8 cellular contexts compared by ENCODE assay signal in genomic region chr10:14184841-14185500, GRCh38.
DNase-seq lines count a peak whose midpoint lies in the region; ATAC-seq, FAIRE-seq and TF ChIP-seq lines count a peak whose summit lies in the region.

No MANE protein-coding gene starts in this region.

- H3K27me3 ChIP-seq in K562 (ENCODE audit: control insufficient read depth in 2 of 2, insufficient read depth in 2 of 2, low read length in 2 of 2) (peaks cover 1 to 11% of the 10 kb centered on the region in 2 experiments; a peak in 1 of 5 replicates), trophoblast cell (ENCODE audit: insufficient read depth, low read length) (no peaks in the 10 kb centered on the region)

- H3K36me3 ChIP-seq in OCI-LY7 (ENCODE audit: insufficient read depth, low read length) = no peaks in the 10 kb centered on the region
- no peaks in the 10 kb centered on the region for H3K36me3 ChIP-seq in K562 (ENCODE audit: control insufficient read depth, insufficient read depth, low read length)
- H3K36me3 ChIP-seq in trophoblast cell (ENCODE audit: control insufficient read depth in 1 of 2, insufficient read depth in 2 of 2, low read length in 2 of 2) = no peaks in the 10 kb centered on the region

- intact Hi-C loops in OCI-LY7 (cut with micrococcal nuclease; ENCODE audit: unreplicated experiment) = loop anchor here (2.0 to 10.0 kb wide), 2 partner anchors 398 to 790 kb away; no protein-coding TSS in a partner anchor
- intact Hi-C loops in K562 (cut with micrococcal nuclease) = loop anchor here (10.0 kb wide), 1 partner anchor 140 kb away; no protein-coding TSS in a partner anchor

- peak overlapping the region; percentile 53 for H3K4me2 ChIP-seq in OCI-LY7 (ENCODE audit: low read length)
- peak overlapping the region; percentile 14; the same call in 1 of the 2 replicates for H3K4me2 ChIP-seq in K562 (ENCODE audit: insufficient read depth, low read length)
- H3K4me2 ChIP-seq in trophoblast cell (ENCODE audit: low read length) = no peak overlapping the region

- no peak for TF ChIP-seq POLR2A in K562 (conservative IDR thresholded peaks at IDR 0.05)

- in situ Hi-C loops in K562 (cut with MboI) = loop anchor here (10.0 kb wide), 1 partner anchor 290 kb away; no protein-coding TSS in a partner anchor

- 46% methylated on average over 13 of the region's 13 CpGs for WGBS in K562 (ENCODE audit: insufficient coverage, low coverage, missing lambda C conversion rate)
- no CpG with 5 or more reads among the region's 13 CpGs for WGBS in trophoblast cell (ENCODE audit: extremely low coverage, insufficient coverage, insufficient read length)

- H3K14ac ChIP-seq in trophoblast cell (ENCODE audit: low read length) = no peak overlapping the region

- H3K4me1 ChIP-seq in OCI-LY7 (ENCODE audit: insufficient read depth, low read length, poor library complexity, severe bottlenecking) (peaks cover 25% of the 10 kb centered on the region), K562 (replicated peaks in 1 of 2; ENCODE audit: control insufficient read depth in 2 of 2, insufficient read depth in 2 of 2, low read length in 2 of 2) (peaks cover 5 to 41% of the 10 kb centered on the region in 2 experiments), trophoblast cell (ENCODE audit: control insufficient read depth in 1 of 2, insufficient read depth in 2 of 2, low read length in 2 of 2) (peaks cover 6% of the 10 kb centered on the region in 2 experiments)

- TF ChIP-seq CTCF in OCI-LY7 (conservative IDR thresholded peaks at IDR 0.05; ENCODE audit: low read length) (no peak), K562 (IDR thresholded peaks at IDR 0.05 in 2 of 3, conservative IDR thresholded peaks at IDR 0.05 in 1 of 3; ENCODE audit: insufficient read depth in 2 of 3, low read depth in 1 of 3, low read length in 3 of 3) (no peak)

- no peak for TF ChIP-seq RAD21 in K562 (CRISPR knock-in tag; conservative IDR thresholded peaks at IDR 0.05 in 1 of 2, IDR thresholded peaks at IDR 0.05 in 1 of 2)

- H3K18ac ChIP-seq in trophoblast cell (ENCODE audit: low read length) = no peak overlapping the region

- H2BK12ac ChIP-seq in trophoblast cell (ENCODE audit: low read length) = no peak overlapping the region

- no peak overlapping the region for H3K4ac ChIP-seq in trophoblast cell (ENCODE audit: low read depth, low read length)

- no peak overlapping the region for H2BK120ac ChIP-seq in trophoblast cell (ENCODE audit: insufficient read depth, low read length, poor library complexity)

- peaks cover 7% of the 10 kb centered on the region for H3K79me1 ChIP-seq in trophoblast cell (ENCODE audit: low read length)

- H3K9me2 ChIP-seq in OCI-LY7 (ENCODE audit: insufficient read depth, low read length) = no peaks in the 10 kb centered on the region

- H4K12ac ChIP-seq in trophoblast cell (ENCODE audit: low read depth, low read length) = no peak overlapping the region

- DNase-seq in activated T-cell treated with anti-CD3 and anti-CD28 coated beads for 24 hours (ENCODE audit: low read depth) = peak; percentile 13
- no peak for DNase-seq in activated T-cell treated with anti-CD3 and anti-CD28 coated beads for 4 hours
- peak; percentile 74 for DNase-seq in OCI-LY7 (ENCODE audit: low spot score)
- DNase-seq in K562 (ENCODE audit: extremely low read depth in 1 of 4, low spot score in 3 of 4) = peak; percentile 29 to 65 (median 42)
- DNase-seq in trophoblast cell = peak; percentile 35 to 72
- no peak for DNase-seq in medulla oblongata (ENCODE audit: extremely low spot score)
- DNase-seq in activated gamma-delta T cell (lab: John Stamatoyannopoulos, UW) = no peak

- CTCF ChIA-PET in OCI-LY7 (lab: Charles Lee; ENCODE audit: unreplicated experiment) = no interaction called here
- CTCF ChIA-PET in K562 (lab: Yijun Ruan, JAX; ENCODE audit: low intra/inter-chr PET ratio) = no interaction called here

- H2AK5ac ChIP-seq in trophoblast cell (ENCODE audit: low read length) = no peak overlapping the region

- H3K27ac ChIP-seq in OCI-LY7 (ENCODE audit: low read depth, low read length, poor library complexity, severe bottlenecking) = peak overlapping the region; percentile 48
- peak overlapping the region; percentile 84 for H3K27ac ChIP-seq in K562 (ENCODE audit: extremely low read depth, low read depth, low read length)
- no peak overlapping the region for H3K27ac ChIP-seq in trophoblast cell (ENCODE audit: low read depth, low read length)

- H3K4me3 ChIP-seq in OCI-LY7 (ENCODE audit: low read depth, low read length, poor library complexity, severe bottlenecking) (peak overlapping the region; percentile 35), K562 (no peak overlapping the region), trophoblast cell (ENCODE audit: low read depth, low read length) (no peak overlapping the region)

- H2AFZ ChIP-seq in OCI-LY7 (ENCODE audit: low read length) (peak overlapping the region; percentile 2; the same call in 1 of the 2 replicates), K562 (ENCODE audit: low read depth, low read length) (peak overlapping the region; percentile 83), trophoblast cell (ENCODE audit: insufficient read depth, low read length, poor library complexity) (no peak overlapping the region)

- peak; percentile 65 for FAIRE-seq in K562 (lab: Jason Lieb, UNC)

- H3K79me2 ChIP-seq in OCI-LY7 (ENCODE audit: insufficient read depth, low read depth, low read length) = no peaks in the 10 kb centered on the region
- H3K79me2 ChIP-seq in K562 (ENCODE audit: control insufficient read depth, insufficient read depth, low read length) = no peaks in the 10 kb centered on the region
- H3K79me2 ChIP-seq in trophoblast cell (ENCODE audit: control insufficient read depth, insufficient read depth, low read length, poor library complexity) = no peaks in the 10 kb centered on the region

- POLR2A ChIA-PET in OCI-LY7 (lab: Charles Lee) (interaction anchor here (0.6 to 2.4 kb wide), 7 partner anchors 16 to 398 kb away, joined by 3 to 6 read pairs (median 4); no protein-coding TSS in a partner anchor), K562 (lab: Yijun Ruan, JAX) (interaction anchor here (0.6 to 1.9 kb wide), 23 partner anchors 8 to 796 kb away, joined by 3 to 31 read pairs (median 4); no protein-coding TSS in a partner anchor)

- BruUV-seq in OCI-LY7 (replicated peaks; lab: Mats Ljungman, UMichigan) (no TSS peak), K562 (replicated peaks; lab: Mats Ljungman, UMichigan) (no TSS peak)

- H4K20me1 ChIP-seq in OCI-LY7 (ENCODE audit: insufficient read depth, low read length) (no peaks in the 10 kb centered on the region), K562 (replicated peaks; ENCODE audit: control insufficient read depth, insufficient read depth, low read length) (no peaks in the 10 kb centered on the region)

- H3K23ac ChIP-seq in trophoblast cell (ENCODE audit: low read length) = no peak overlapping the region

- H3K9ac ChIP-seq in K562 (ENCODE audit: insufficient read depth in 1 of 2, low read depth in 2 of 2, low read length in 2 of 2) = peak overlapping the region in 1 of 2 experiments; percentile 63; a peak in 2 of 4 replicates
- H3K9ac ChIP-seq in trophoblast cell (ENCODE audit: low read length) = no peak overlapping the region

- no peak overlapping the region for H4K91ac ChIP-seq in trophoblast cell (ENCODE audit: low read depth, low read length)

- H4K8ac ChIP-seq in trophoblast cell (ENCODE audit: low read depth, low read length) = peak overlapping the region; percentile 70

- no peaks in the 10 kb centered on the region for H3K9me3 ChIP-seq in OCI-LY7 (ENCODE audit: low read length)
- H3K9me3 ChIP-seq in K562 (replicated peaks; ENCODE audit: control insufficient read depth, insufficient read depth, low read depth, low read length) = peaks cover 4% of the 10 kb centered on the region
- H3K9me3 ChIP-seq in trophoblast cell (ENCODE audit: insufficient read depth, low read depth, low read length) = no peaks in the 10 kb centered on the region

- no peak for TF ChIP-seq EP300 in K562 (IDR thresholded peaks at IDR 0.05; ENCODE audit: low read length)

- no peaks in the 10 kb centered on the region for H3K9me1 ChIP-seq in K562 (ENCODE audit: control insufficient read depth, insufficient read depth, low read length)

- ATAC-seq in HG03066 (IDR thresholded peaks at IDR 0.05; ENCODE audit: low read depth, unreplicated experiment) (peak; percentile 66), K562 (peak; percentile 56)

- H2BK5ac ChIP-seq in trophoblast cell (ENCODE audit: low read depth, low read length, poor library complexity) = no peak overlapping the region

TF ChIP-seq in K562, 482 proteins besides CTCF, POLR2A, EP300 and RAD21 (continues in another document):
- TF ChIP-seq RNF2 (IDR thresholded peaks at IDR 0.05) = peak; percentile 98
- TF ChIP-seq ZNF24 (IDR thresholded peaks at IDR 0.05) = no peak
- no peak for TF ChIP-seq ATF1 (CRISPR knock-in tag; IDR thresholded peaks at IDR 0.05)
- TF ChIP-seq ATF1 (tag; IDR thresholded peaks at IDR 0.05) = peak; percentile 25; the same call in 1 of the 2 replicates
- TF ChIP-seq GATAD2B (IDR thresholded peaks at IDR 0.05; ENCODE audit: borderline replicate concordance) = no peak
- no peak for TF ChIP-seq TAL1 (IDR thresholded peaks at IDR 0.05)
- TF ChIP-seq SPI1 (IDR thresholded peaks at IDR 0.05; ENCODE audit: borderline replicate concordance, low read depth, low read length) = no peak
- no peak for TF ChIP-seq MTF1 (CRISPR knock-in tag; IDR thresholded peaks at IDR 0.05; ENCODE audit: borderline replicate concordance)
- no peak for TF ChIP-seq RBBP5 (IDR thresholded peaks at IDR 0.05; ENCODE audit: borderline replicate concordance, insufficient read depth, low read length, poor library complexity, severe bottlenecking)
- peak; percentile 85; the same call in 1 of the 2 replicates for TF ChIP-seq GTF2E2 (tag; IDR thresholded peaks at IDR 0.05)
- no peak for TF ChIP-seq CREBBP (IDR thresholded peaks at IDR 0.05; ENCODE audit: low read depth, low read length)
- TF ChIP-seq ZBTB12 (CRISPR knock-in tag; IDR thresholded peaks at IDR 0.05) = no peak
- peak; percentile 99 for TF ChIP-seq GTF2A2 (tag; IDR thresholded peaks at IDR 0.05)
- TF ChIP-seq EP400 (IDR thresholded peaks at IDR 0.05) = peak; percentile 42
- TF ChIP-seq ZKSCAN8 (CRISPR knock-in tag; IDR thresholded peaks at IDR 0.05) = no peak; the same call in 1 of the 2 replicates

Comparison
In these comparisons a context has a peak if more than half of its experiments do, and no peak if none do; other contexts are left out.
1. DNase-seq: peak in activated T-cell treated with anti-CD3 and anti-CD28 coated beads for 24 hours (single experiment), OCI-LY7 (single experiment), K562 (4 of 4) and trophoblast cell (2 of 2); none in activated T-cell treated with anti-CD3 and anti-CD28 coated beads for 4 hours (single experiment), medulla oblongata (single experiment) and activated gamma-delta T cell (single experiment).